8 cellular contexts compared by ENCODE assay signal in genomic region chr5:25119654-25120053, GRCh38.
A peak's percentile ranks its signal among the peaks of the same experiment; 100 is the strongest.
DNase-seq lines count a peak whose midpoint lies in the region; ATAC-seq and TF ChIP-seq lines count a peak whose summit lies in the region.

No MANE protein-coding gene starts in this region.

- H3K36me3 Mint-ChIP-seq in neural crest cell (ENCODE audit: low read depth), result peaks cover 3% of the 10 kb centered on the region
- H3K36me3 Mint-ChIP-seq in T-cell, result no peaks in the 10 kb centered on the region

- no peak for ATAC-seq in HG03108 (IDR thresholded peaks at IDR 0.05; ENCODE audit: unreplicated experiment)
- ATAC-seq in T-cell (replicated peaks in 1 of 4), result no peak
- ATAC-seq in HG02938 (IDR thresholded peaks at IDR 0.05; ENCODE audit: unreplicated experiment), result no peak

- H3K4me3 Mint-ChIP-seq in neural crest cell (no peak overlapping the region), T-cell (no peak overlapping the region)

- TF ChIP-seq CTCF in GM12872 (IDR thresholded peaks at IDR 0.05; ENCODE audit: insufficient read depth, low read depth, low read length) (0 out of 3 replicates have a peak, but pooled peaks have one; percentile 6), VCaP (conservative IDR thresholded peaks at IDR 0.05) (peak; percentile 66), neural crest cell (conservative IDR thresholded peaks at IDR 0.05) (peak; percentile 67)

- POLR2A ChIA-PET in T-cell (lab: Charles Lee), result no interaction called here

- DNase-seq in NCI-H146 (lab: John Stamatoyannopoulos, UW), result peak; percentile 15
- no peak for DNase-seq in neural crest cell (ENCODE audit: low read depth, low spot score)
- no peak for DNase-seq in NCI-H226
- DNase-seq in T-cell, result no peak

- H3K4me1 Mint-ChIP-seq in neural crest cell (peaks cover 4% of the 10 kb centered on the region), T-cell (no peaks in the 10 kb centered on the region)

- no peak overlapping the region for H3K27ac Mint-ChIP-seq in neural crest cell (ENCODE audit: unreplicated experiment)
- no peak overlapping the region for H3K27ac Mint-ChIP-seq in T-cell

- no peak overlapping the region for H3K27ac ChIP-seq in VCaP

- H3K27me3 Mint-ChIP-seq in neural crest cell (ENCODE audit: low read depth), result no peaks in the 10 kb centered on the region
- H3K27me3 Mint-ChIP-seq in T-cell, result no peaks in the 10 kb centered on the region

- H3K9me3 Mint-ChIP-seq in neural crest cell (peaks cover 5% of the 10 kb centered on the region), T-cell (peaks cover 7 to 20% (median 7%) of the 10 kb centered on the region in 3 donors)

- CTCF ChIA-PET in T-cell (lab: Charles Lee), result no interaction called here

Comparison
In these comparisons a context has a peak if more than half of its experiments do, and no peak if none do; other contexts are left out.
1. CTCF ChIP-seq: peak in every context shown above with its lines; median percentile 67 in neural crest cell; 66 in VCaP; 6 in GM12872.